1 cellular context compared by ENCODE assay signal in genomic region chr14:30966415-30967363, GRCh38.
TF ChIP-seq lines count a peak whose summit lies in the region.

No MANE protein-coding gene starts in this region.

TF ChIP-seq in HepG2, 621 proteins besides CTCF, POLR2A, EP300 and RAD21:
- TF ChIP-seq ZNF567 (CRISPR knock-in tag; IDR thresholded peaks at IDR 0.05; ENCODE audit: borderline replicate concordance) = 0 out of 2 replicates have a peak, but pooled peaks have one; percentile 20
- TF ChIP-seq RBM22 (optimal IDR thresholded peaks at IDR 0.05; ENCODE audit: low read length) = peak; percentile 89
- 0 out of 2 replicates have a peak, but pooled peaks have one; percentile 41 for TF ChIP-seq MIER3 (CRISPR knock-in tag; IDR thresholded peaks at IDR 0.05; ENCODE audit: borderline replicate concordance)
- TF ChIP-seq ARHGAP35 (CRISPR knock-in tag; IDR thresholded peaks at IDR 0.05; ENCODE audit: borderline replicate concordance) = 0 out of 2 replicates have a peak, but pooled peaks have one; percentile 21
- 0 out of 2 replicates have a peak, but pooled peaks have one; percentile 4 for TF ChIP-seq KAT7 (CRISPR knock-in tag; IDR thresholded peaks at IDR 0.05; ENCODE audit: borderline replicate concordance)
- TF ChIP-seq MAFG (CRISPR knock-in tag; IDR thresholded peaks at IDR 0.05) = no peak
- TF ChIP-seq ZBTB7A (CRISPR knock-in tag; IDR thresholded peaks at IDR 0.05) = 0 out of 2 replicates have a peak, but pooled peaks have one; percentile 55
- TF ChIP-seq BRD4 (CRISPR knock-in tag; IDR thresholded peaks at IDR 0.05) = 0 out of 2 replicates have a peak, but pooled peaks have one; percentile 33
- no peak for TF ChIP-seq KDM3A (CRISPR knock-in tag; IDR thresholded peaks at IDR 0.05; ENCODE audit: low read depth)
- TF ChIP-seq MXD3 (CRISPR knock-in tag; IDR thresholded peaks at IDR 0.05) = peak; percentile 32; the same call in 1 of the 2 replicates
- peak; percentile 48; the same call in 1 of the 2 replicates for TF ChIP-seq KDM5B (CRISPR knock-in tag; IDR thresholded peaks at IDR 0.05; ENCODE audit: borderline replicate concordance)
- 0 out of 2 replicates have a peak, but pooled peaks have one; percentile 35 for TF ChIP-seq SP4 (CRISPR knock-in tag; IDR thresholded peaks at IDR 0.05)
- TF ChIP-seq ZNF883 (CRISPR knock-in tag; IDR thresholded peaks at IDR 0.05; ENCODE audit: not compliant biosample characterization) = peak; percentile 12
- TF ChIP-seq ZNF687 (CRISPR knock-in tag; IDR thresholded peaks at IDR 0.05) = peak; percentile 15; the same call in 1 of the 2 replicates
- no peak for TF ChIP-seq ZNF773 (CRISPR knock-in tag; IDR thresholded peaks at IDR 0.05; ENCODE audit: borderline replicate concordance)
- peak; percentile 49; the same call in 1 of the 2 replicates for TF ChIP-seq MTA1 (CRISPR knock-in tag; IDR thresholded peaks at IDR 0.05; ENCODE audit: borderline replicate concordance)
- TF ChIP-seq HIVEP1 (CRISPR knock-in tag; IDR thresholded peaks at IDR 0.05) = peak; percentile 77
- TF ChIP-seq ZNF776 (CRISPR knock-in tag; IDR thresholded peaks at IDR 0.05) = 0 out of 2 replicates have a peak, but pooled peaks have one; percentile 41
- 0 out of 2 replicates have a peak, but pooled peaks have one; percentile 22 for TF ChIP-seq ZNF10 (CRISPR knock-in tag; IDR thresholded peaks at IDR 0.05; ENCODE audit: borderline replicate concordance, low read depth)
- TF ChIP-seq POLR2G (IDR thresholded peaks at IDR 0.05; ENCODE audit: low read depth, low read length) = 0 out of 2 replicates have a peak, but pooled peaks have one; percentile 10
- 0 out of 2 replicates have a peak, but pooled peaks have one; percentile 30 for TF ChIP-seq POGK (CRISPR knock-in tag; conservative IDR thresholded peaks at IDR 0.05)
- TF ChIP-seq ZNF607 (CRISPR knock-in tag; IDR thresholded peaks at IDR 0.05; ENCODE audit: borderline replicate concordance) = 0 out of 2 replicates have a peak, but pooled peaks have one; percentile 41
- TF ChIP-seq ZFP91 (CRISPR knock-in tag; IDR thresholded peaks at IDR 0.05; ENCODE audit: borderline replicate concordance) = peak; percentile 80
- 0 out of 4 replicates have a peak, but pooled peaks of 1 of the 2 experiments have one; percentile 44 for TF ChIP-seq KLF16 (CRISPR knock-in tag; IDR thresholded peaks at IDR 0.05)
- TF ChIP-seq PCBP2 (optimal IDR thresholded peaks at IDR 0.05; ENCODE audit: low read depth, low read length, poor library complexity, severe bottlenecking) = no peak
- no peak for TF ChIP-seq ZNF577 (CRISPR knock-in tag; IDR thresholded peaks at IDR 0.05; ENCODE audit: borderline replicate concordance, low read depth)
- no peak for TF ChIP-seq ZNF629 (CRISPR knock-in tag; conservative IDR thresholded peaks at IDR 0.05)
- 0 out of 2 replicates have a peak, but pooled peaks have one; percentile 22 for TF ChIP-seq ZNF333 (CRISPR knock-in tag; IDR thresholded peaks at IDR 0.05; ENCODE audit: borderline replicate concordance)
- 0 out of 2 replicates have a peak, but pooled peaks have one; percentile 17 for TF ChIP-seq KDM4B (CRISPR knock-in tag; IDR thresholded peaks at IDR 0.05)
- no peak for TF ChIP-seq KLF13 (CRISPR knock-in tag; IDR thresholded peaks at IDR 0.05)
- TF ChIP-seq ZBTB38 (CRISPR knock-in tag; IDR thresholded peaks at IDR 0.05) = 0 out of 2 replicates have a peak, but pooled peaks have one; percentile 35
- TF ChIP-seq ZNF234 (CRISPR knock-in tag; conservative IDR thresholded peaks at IDR 0.05) = no peak
- TF ChIP-seq BORCS8-MEF2B (CRISPR knock-in tag; IDR thresholded peaks at IDR 0.05) = peak; percentile 12; the same call in 1 of the 2 replicates
- peak; percentile 27; the same call in 1 of the 2 replicates for TF ChIP-seq ZFX (CRISPR knock-in tag; IDR thresholded peaks at IDR 0.05; ENCODE audit: low read depth)
- TF ChIP-seq ZSCAN29 (CRISPR knock-in tag; conservative IDR thresholded peaks at IDR 0.05) = 0 out of 2 replicates have a peak, but pooled peaks have one; percentile 0
TF ChIP-seq in HepG2: peak in this region for 27.
